Comparison of ENCODE assay signal across 9 cellular contexts in genomic region chr6:158284340-158285210, GRCh38. TPM values are rescaled to one million over a fixed set of nuclear protein-coding genes. Genes with fewer than 3 reads are reported as not detected.
DNase-seq lines count a peak whose midpoint lies in the region; ATAC-seq and TF ChIP-seq lines count a peak whose summit lies in the region.
"Had no signal": no experiment of that assay in that cellular context is flagged by ENCODE, and none has a peak within 500 bp of the region (broad histone marks: within the 10 kb centered on the region; RNA-seq: fewer than 3 reads in every experiment).

No MANE protein-coding gene starts in this region.

- H3K9ac ChIP-seq in iPS-18a (ENCODE audit: low read length), result peak overlapping the region; percentile 22
- peak overlapping the region; percentile 45 to 66 for H3K9ac ChIP-seq in stomach smooth muscle (ENCODE audit: low read length in 2 of 2)

- H3K27me3 ChIP-seq in ascending aorta (no peaks in the 10 kb centered on the region), iPS-18a (ENCODE audit: control insufficient read depth, insufficient read depth, low read length) (no peaks in the 10 kb centered on the region), stomach smooth muscle (ENCODE audit: control insufficient read depth in 1 of 2, insufficient read depth in 2 of 2, low read length in 2 of 2) (no peaks in the 10 kb centered on the region), body of pancreas (no peaks in the 10 kb centered on the region)

- no peak for TF ChIP-seq CTCF in ascending aorta (IDR thresholded peaks at IDR 0.05)
- no peak for TF ChIP-seq CTCF in body of pancreas (IDR thresholded peaks at IDR 0.05)

- H3K36me3 ChIP-seq in ascending aorta (no peaks in the 10 kb centered on the region), iPS-18a (ENCODE audit: control insufficient read depth, low read depth, low read length) (no peaks in the 10 kb centered on the region), stomach smooth muscle (ENCODE audit: control insufficient read depth in 2 of 2, insufficient read depth in 2 of 2, low read length in 2 of 2) (no peaks in the 10 kb centered on the region), body of pancreas (replicated peaks in 1 of 2; ENCODE audit: insufficient read depth in 1 of 2, low read depth in 2 of 2) (no peaks in the 10 kb centered on the region)

- no peak for DNase-seq in activated CD4-positive, CD25-positive, alpha-beta regulatory T cell treated with anti-CD3 and anti-CD28 coated beads, Interleukin-2, amount 50 U/mL, for 72 hours
- peak in 1 of 2 donors; percentile 65 for DNase-seq in ascending aorta (ENCODE audit: low spot score in 2 of 2)
- no peak for DNase-seq in body of pancreas
- no peak for DNase-seq in NCI-H2196 treated with DMSO at 0.1 percent for 48 hours (lab: John Stamatoyannopoulos, UW; ENCODE audit: unreplicated experiment)

- intact Hi-C loops in ascending aorta (cut with DNase I) (no loop called here), body of pancreas (cut with DNase I) (no loop called here)

- 88 to 95% methylated on average over 12 of the region's 12 CpGs for WGBS in body of pancreas, 2 donors

- H3K4me3 ChIP-seq in ascending aorta (peak overlapping the region in 1 of 2 donors; percentile 30), iPS-18a (ENCODE audit: low read length) (peak overlapping the region; percentile 2), stomach smooth muscle (ENCODE audit: low read length in 2 of 2) (peak overlapping the region; percentile 3 to 41), body of pancreas (no peak overlapping the region)

- H3K9me3 ChIP-seq in ascending aorta (no peaks in the 10 kb centered on the region), iPS-18a (ENCODE audit: control insufficient read depth, low read depth, low read length) (no peaks in the 10 kb centered on the region), stomach smooth muscle (ENCODE audit: control insufficient read depth in 2 of 2, low read length in 2 of 2) (no peaks in the 10 kb centered on the region), body of pancreas (no peaks in the 10 kb centered on the region)

- peaks cover 11 to 27% of the 10 kb centered on the region in 2 donors for H3K4me1 ChIP-seq in ascending aorta
- peaks cover 35% of the 10 kb centered on the region for H3K4me1 ChIP-seq in iPS-18a (ENCODE audit: control insufficient read depth, low read depth, low read length)
- H3K4me1 ChIP-seq in stomach smooth muscle (ENCODE audit: control insufficient read depth, insufficient read depth, low read length), result peaks cover 19% of the 10 kb centered on the region
- H3K4me1 ChIP-seq in body of pancreas, result no peaks in the 10 kb centered on the region

- H3K27ac ChIP-seq in ascending aorta (peak overlapping the region; percentile 74), iPS-18a (ENCODE audit: low read length) (peak overlapping the region; percentile 11), stomach smooth muscle (ENCODE audit: low read length) (peak overlapping the region; percentile 90), body of pancreas (no peak overlapping the region)
- H3K27ac ChIP-seq: C4-2B had no signal

- ATAC-seq in activated CD4-positive, CD25-positive, alpha-beta regulatory T cell treated with anti-CD3 and anti-CD28 coated beads, Interleukin-2, amount 50 U/mL, for 24 hours, result peak; percentile 64 to 71
- ATAC-seq in body of pancreas (no peak), HG02763 (IDR thresholded peaks at IDR 0.05; ENCODE audit: unreplicated experiment) (no peak)

- TF ChIP-seq POLR2A in body of pancreas (IDR thresholded peaks at IDR 0.05), result no peak

RNA-seq across cellular contexts. Expression of gene TULP4, which starts 27.7 kb away (rescaled TPM):
- total RNA-seq in ascending aorta, result 18.5 TPM
- total RNA-seq in body of pancreas, result 10 to 100 TPM; 81.2 to 92.3 TPM

Comparison
In these comparisons a context has a peak if more than half of its experiments do, and no peak if none do; other contexts are left out.
1. ATAC-seq: peak in activated CD4-positive, CD25-positive, alpha-beta regulatory T cell treated with anti-CD3 and anti-CD28 coated beads, Interleukin-2, amount 50 U/mL, for 24 hours (2 of 2); none in body of pancreas (single experiment) and HG02763 (single experiment).
2. H3K27ac ChIP-seq: peak in ascending aorta (2 of 2), iPS-18a (single experiment) and stomach smooth muscle (single experiment); none in body of pancreas (0 of 4).
3. H3K4me3 ChIP-seq: peak in iPS-18a (single experiment) and stomach smooth muscle (2 of 2); none in body of pancreas (0 of 2).